In the genomic region with DNA sequence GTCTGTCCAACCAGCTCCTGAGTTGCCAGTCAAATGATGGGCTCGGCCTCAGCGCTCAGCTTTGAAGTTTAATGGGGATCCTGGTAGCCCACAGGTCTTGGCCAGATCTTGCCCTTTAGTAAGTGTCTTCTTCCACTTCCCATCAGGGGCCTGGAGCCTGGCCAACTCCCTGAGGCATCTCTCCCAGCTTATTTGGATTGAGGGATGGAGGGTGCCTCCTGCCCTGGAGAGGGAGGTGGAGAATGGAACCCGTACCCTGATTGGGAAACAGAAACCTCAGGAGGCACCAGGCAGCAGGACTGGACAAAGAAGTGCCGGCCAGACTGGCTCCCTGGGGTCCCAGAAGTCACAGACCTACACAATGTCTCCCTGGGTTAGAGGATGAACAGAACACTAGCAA, we compare ENCODE assay signal across 15 cellular contexts. TPM values are rescaled to one million over a fixed set of nuclear protein-coding genes. Genes with fewer than 3 reads are reported as not detected.
A peak's percentile ranks its signal among the peaks of the same experiment; 100 is the strongest.
DNase-seq lines count a peak whose midpoint lies in the region; ATAC-seq and TF ChIP-seq lines count a peak whose summit lies in the region.
"Had no signal": no experiment of that assay in that cellular context is flagged by ENCODE, and none has a peak within 500 bp of the region (broad histone marks: within the 10 kb centered on the region; RNA-seq: fewer than 3 reads in every experiment).

No MANE protein-coding gene starts in this region.

- H3K4me3 Mint-ChIP-seq in CD4-positive, CD25-positive, alpha-beta regulatory T cell: no peak overlapping the region
- no peak overlapping the region for H3K4me3 Mint-ChIP-seq in activated naive CD4-positive, alpha-beta T cell treated with anti-CD3 and anti-CD28 coated beads for 36 hours
- H3K4me3 Mint-ChIP-seq in activated T-helper 2 cell treated with anti-CD3 and anti-CD28 coated beads, Interferon-gamma antibody, Interleukin-2, Interleukin-4, amounts not matched to agents 10 μg/mL and 5 μg/mL and 100 μg/mL, durations not matched to agents 14 hours and 24 hours and 36 hours (ENCODE audit: low read depth): no peak overlapping the region
- H3K4me3 Mint-ChIP-seq: H9 had no signal

- no peak for ATAC-seq in CD4-positive, CD25-positive, alpha-beta regulatory T cell (ENCODE audit: low read depth in 2 of 2)
- ATAC-seq in RWPE2 (ENCODE audit: low read depth): no peak

- H3K27ac Mint-ChIP-seq in CD4-positive, CD25-positive, alpha-beta regulatory T cell: peak overlapping the region in 2 of 3 donors; percentile 42 to 54
- no peak overlapping the region for H3K27ac Mint-ChIP-seq in activated naive CD4-positive, alpha-beta T cell treated with anti-CD3 and anti-CD28 coated beads for 36 hours
- no peak overlapping the region for H3K27ac Mint-ChIP-seq in activated T-helper 2 cell treated with anti-CD3 and anti-CD28 coated beads, Interferon-gamma antibody, Interleukin-2, Interleukin-4, amounts not matched to agents 10 μg/mL and 5 μg/mL and 100 μg/mL, durations not matched to agents 14 hours and 24 hours and 36 hours

- H3K9me3 Mint-ChIP-seq in CD4-positive, CD25-positive, alpha-beta regulatory T cell: no peaks in the 10 kb centered on the region
- H3K9me3 Mint-ChIP-seq in activated naive CD4-positive, alpha-beta T cell treated with anti-CD3 and anti-CD28 coated beads for 36 hours: no peaks in the 10 kb centered on the region
- H3K9me3 Mint-ChIP-seq in activated T-helper 2 cell treated with anti-CD3 and anti-CD28 coated beads, Interferon-gamma antibody, Interleukin-2, Interleukin-4, amounts not matched to agents 10 μg/mL and 5 μg/mL and 100 μg/mL, durations not matched to agents 14 hours and 24 hours and 36 hours: no peaks in the 10 kb centered on the region
- H3K9me3 Mint-ChIP-seq: H9 had no signal

- WGBS in suprapubic skin: 88% methylated on average over 4 of the region's 4 CpGs

- no peak for TF ChIP-seq EP300 in suprapubic skin (IDR thresholded peaks at IDR 0.05)

- no peak overlapping the region for H3K27ac ChIP-seq in CD4-positive, CD25-positive, alpha-beta regulatory T cell (ENCODE audit: insufficient read depth, low read length, poor library complexity, severe bottlenecking)
- H3K27ac ChIP-seq in RWPE2 (ENCODE audit: poor library complexity, severe bottlenecking) (peak overlapping the region; percentile 49), neutrophil (peak overlapping the region; percentile 17), suprapubic skin (no peak overlapping the region)
- H3K27ac ChIP-seq: BLaER1 had no signal

- H3K27me3 ChIP-seq in CD4-positive, CD25-positive, alpha-beta regulatory T cell (ENCODE audit: control insufficient read depth, insufficient read depth, low read length): no peaks in the 10 kb centered on the region
- no peaks in the 10 kb centered on the region for H3K27me3 ChIP-seq in RWPE2 (ENCODE audit: insufficient read depth, poor library complexity, severe bottlenecking)
- H3K27me3 ChIP-seq in neutrophil: no peaks in the 10 kb centered on the region
- no peaks in the 10 kb centered on the region for H3K27me3 ChIP-seq in suprapubic skin
- H3K27me3 ChIP-seq: BLaER1 had no signal

- TF ChIP-seq CTCF in RWPE2 (IDR thresholded peaks at IDR 0.05; ENCODE audit: poor library complexity, severe bottlenecking): no peak
- TF ChIP-seq CTCF in neutrophil (IDR thresholded peaks at IDR 0.05): no peak
- TF ChIP-seq CTCF in suprapubic skin (IDR thresholded peaks at IDR 0.05): no peak

- no peak for DNase-seq in CD4-positive, CD25-positive, alpha-beta regulatory T cell
- peak; percentile 59 for DNase-seq in EL
- DNase-seq in RWPE2 (ENCODE audit: low spot score): no peak
- DNase-seq in suprapubic skin (ENCODE audit: low spot score in 2 of 2): no peak
- no peak for DNase-seq in activated naive CD4-positive, alpha-beta T cell treated with anti-CD3 and anti-CD28 coated beads for 36 hours
- no peak for DNase-seq in activated T-helper 2 cell treated with anti-CD3 and anti-CD28 coated beads, Interferon-gamma antibody, Interleukin-2, Interleukin-4, amounts not matched to agents 10 μg/mL and 5 μg/mL and 100 μg/mL, durations not matched to agents 14 hours and 24 hours and 36 hours (ENCODE audit: low spot score)
- DNase-seq: DMS 273 treated with DMSO at 0.1 percent for 48 hours, H9, NCI-H1048, NCI-H2107, NCI-H446 treated with DMSO at 0.1 percent for 48 hours, NCI-H774, SIG-M5 had no signal

- H3K4me1 Mint-ChIP-seq in CD4-positive, CD25-positive, alpha-beta regulatory T cell: peaks cover 5 to 11% (median 8%) of the 10 kb centered on the region in 4 donors
- no peaks in the 10 kb centered on the region for H3K4me1 Mint-ChIP-seq in activated naive CD4-positive, alpha-beta T cell treated with anti-CD3 and anti-CD28 coated beads for 36 hours (ENCODE audit: low read depth)
- H3K4me1 Mint-ChIP-seq in activated T-helper 2 cell treated with anti-CD3 and anti-CD28 coated beads, Interferon-gamma antibody, Interleukin-2, Interleukin-4, amounts not matched to agents 10 μg/mL and 5 μg/mL and 100 μg/mL, durations not matched to agents 14 hours and 24 hours and 36 hours (ENCODE audit: low read depth): peaks cover 4% of the 10 kb centered on the region

- peaks cover 20% of the 10 kb centered on the region for H3K36me3 ChIP-seq in CD4-positive, CD25-positive, alpha-beta regulatory T cell (ENCODE audit: control insufficient read depth, insufficient read depth, low read length)
- H3K36me3 ChIP-seq in RWPE2 (ENCODE audit: low read depth): peaks cover 7% of the 10 kb centered on the region; the same call in 1 of the 2 replicates
- H3K36me3 ChIP-seq in neutrophil: peaks cover 51% of the 10 kb centered on the region
- H3K36me3 ChIP-seq in suprapubic skin: peaks cover 6% of the 10 kb centered on the region

- H3K4me1 ChIP-seq in CD4-positive, CD25-positive, alpha-beta regulatory T cell (ENCODE audit: control insufficient read depth, insufficient read depth, low read length, poor library complexity, severe bottlenecking): no peaks in the 10 kb centered on the region
- H3K4me1 ChIP-seq in RWPE2 (ENCODE audit: insufficient read depth, poor library complexity, severe bottlenecking) (peaks cover 60% of the 10 kb centered on the region), neutrophil (ENCODE audit: control insufficient read depth in 1 of 2, insufficient read depth in 1 of 2, low read depth in 1 of 2, low read length in 1 of 2) (peaks cover 8 to 13% of the 10 kb centered on the region in 2 experiments), suprapubic skin (peaks cover 57% of the 10 kb centered on the region)

- CTCF ChIA-PET in activated naive CD4-positive, alpha-beta T cell treated with anti-CD3 and anti-CD28 coated beads for 36 hours (lab: Charles Lee): no interaction called here

- H3K9me3 ChIP-seq in CD4-positive, CD25-positive, alpha-beta regulatory T cell (ENCODE audit: control insufficient read depth in 2 of 2, low read length in 2 of 2): no peaks in the 10 kb centered on the region
- H3K9me3 ChIP-seq in RWPE2 (ENCODE audit: severe bottlenecking) (no peaks in the 10 kb centered on the region), neutrophil (no peaks in the 10 kb centered on the region), suprapubic skin (no peaks in the 10 kb centered on the region)
- H3K9me3 ChIP-seq: BLaER1 had no signal

- H3K27me3 Mint-ChIP-seq in CD4-positive, CD25-positive, alpha-beta regulatory T cell: no peaks in the 10 kb centered on the region
- no peaks in the 10 kb centered on the region for H3K27me3 Mint-ChIP-seq in activated naive CD4-positive, alpha-beta T cell treated with anti-CD3 and anti-CD28 coated beads for 36 hours (ENCODE audit: low read depth)
- H3K27me3 Mint-ChIP-seq in activated T-helper 2 cell treated with anti-CD3 and anti-CD28 coated beads, Interferon-gamma antibody, Interleukin-2, Interleukin-4, amounts not matched to agents 10 μg/mL and 5 μg/mL and 100 μg/mL, durations not matched to agents 14 hours and 24 hours and 36 hours (ENCODE audit: low read depth): no peaks in the 10 kb centered on the region

- intact Hi-C loops in activated naive CD4-positive, alpha-beta T cell treated with anti-CD3 and anti-CD28 coated beads for 36 hours (cut with micrococcal nuclease): no loop called here
- intact Hi-C loops in activated T-helper 2 cell treated with anti-CD3 and anti-CD28 coated beads, Interferon-gamma antibody, Interleukin-2, Interleukin-4, amounts not matched to agents 10 μg/mL and 5 μg/mL and 100 μg/mL, durations not matched to agents 14 hours and 24 hours and 36 hours (cut with micrococcal nuclease): no loop called here

- H3K4me3 ChIP-seq in CD4-positive, CD25-positive, alpha-beta regulatory T cell (ENCODE audit: low read depth, low read length): no peak overlapping the region
- H3K4me3 ChIP-seq in RWPE2 (ENCODE audit: severe bottlenecking) (no peak overlapping the region), neutrophil (ENCODE audit: low read depth in 1 of 2, low read length in 1 of 2) (no peak overlapping the region), suprapubic skin (no peak overlapping the region)
- H3K4me3 ChIP-seq: BLaER1 had no signal

- peaks cover 8% of the 10 kb centered on the region for H3K36me3 Mint-ChIP-seq in CD4-positive, CD25-positive, alpha-beta regulatory T cell
- H3K36me3 Mint-ChIP-seq in activated naive CD4-positive, alpha-beta T cell treated with anti-CD3 and anti-CD28 coated beads for 36 hours (ENCODE audit: low read depth): no peaks in the 10 kb centered on the region
- H3K36me3 Mint-ChIP-seq in activated T-helper 2 cell treated with anti-CD3 and anti-CD28 coated beads, Interferon-gamma antibody, Interleukin-2, Interleukin-4, amounts not matched to agents 10 μg/mL and 5 μg/mL and 100 μg/mL, durations not matched to agents 14 hours and 24 hours and 36 hours (ENCODE audit: low read depth): peaks cover 3% of the 10 kb centered on the region

- no peak for TF ChIP-seq POLR2A in suprapubic skin (IDR thresholded peaks at IDR 0.05)

RNA-seq across cellular contexts. Expression of a gene that starts 40.5 kb away (rescaled TPM):
- total RNA-seq in CD4-positive, CD25-positive, alpha-beta regulatory T cell: 0.54 TPM
- under 1 TPM; 0.02 to 0.25 (median 0.14) TPM for polyA plus RNA-seq in CD4-positive, CD25-positive, alpha-beta regulatory T cell
- total RNA-seq in suprapubic skin: 10 to 100 TPM; 19.6 to 36.0 (median 26.2) TPM
- total RNA-seq in activated naive CD4-positive, alpha-beta T cell treated with anti-CD3 and anti-CD28 coated beads for 36 hours: under 1 TPM; 0.32 to 0.55 TPM
- total RNA-seq in activated T-helper 2 cell treated with anti-CD3 and anti-CD28 coated beads, Interferon-gamma antibody, Interleukin-2, Interleukin-4, amounts not matched to agents 10 μg/mL and 5 μg/mL and 100 μg/mL, durations not matched to agents 14 hours and 24 hours and 36 hours: 0.07 and 0.23 TPM in 2 replicates

Comparison
In these comparisons a context has a peak if more than half of its experiments do, and no peak if none do; other contexts are left out.
1. H3K27ac ChIP-seq: peak in RWPE2 (single experiment) and neutrophil (single experiment); none in CD4-positive, CD25-positive, alpha-beta regulatory T cell (single experiment) and suprapubic skin (single experiment).
2. H3K27ac Mint-ChIP-seq: peak in CD4-positive, CD25-positive, alpha-beta regulatory T cell (2 of 3); none in activated naive CD4-positive, alpha-beta T cell treated with anti-CD3 and anti-CD28 coated beads for 36 hours (single experiment) and activated T-helper 2 cell treated with anti-CD3 and anti-CD28 coated beads, Interferon-gamma antibody, Interleukin-2, Interleukin-4, amounts not matched to agents 10 μg/mL and 5 μg/mL and 100 μg/mL, durations not matched to agents 14 hours and 24 hours and 36 hours (single experiment).
3. RNA of a gene that starts 40.5 kb away (total RNA-seq): 19.6 to 36.0 TPM in suprapubic skin; 0.32 to 0.55 TPM in activated naive CD4-positive, alpha-beta T cell treated with anti-CD3 and anti-CD28 coated beads for 36 hours, 0.54 TPM in CD4-positive, CD25-positive, alpha-beta regulatory T cell (single experiment) and 0.07 to 0.23 TPM in activated T-helper 2 cell treated with anti-CD3 and anti-CD28 coated beads, Interferon-gamma antibody, Interleukin-2, Interleukin-4, amounts not matched to agents 10 μg/mL and 5 μg/mL and 100 μg/mL, durations not matched to agents 14 hours and 24 hours and 36 hours; every median in the first group is over 10 times any median in the second.